In genomic region chr20:20489623-20490341, GRCh38 we compare ENCODE assay signal across 13 cellular contexts.
A peak's percentile ranks its signal among the peaks of the same experiment; 100 is the strongest.
DNase-seq lines count a peak whose midpoint lies in the region; ATAC-seq lines count a peak whose summit lies in the region.
"Had no signal": no experiment of that assay in that cellular context is flagged by ENCODE, and none has a peak within 500 bp of the region (broad histone marks: within the 10 kb centered on the region; RNA-seq: fewer than 3 reads in every experiment).

No MANE protein-coding gene starts in this region.

- H3K14ac ChIP-seq in neuronal stem cell (ENCODE audit: low read length) = no peak overlapping the region

- no peaks in the 10 kb centered on the region for H3K9me3 Mint-ChIP-seq in activated T-cell treated with anti-CD3 and anti-CD28 coated beads, Interleukin-2, amount 50 U/mL, for 24 hours
- H3K9me3 Mint-ChIP-seq in activated CD8-positive, alpha-beta memory T cell treated with anti-CD3 and anti-CD28 coated beads, Interleukin-2, amount 10 ng/mL, durations not matched to agents 7 days and 5 days (ENCODE audit: low read depth) = no peaks in the 10 kb centered on the region

- H4K8ac ChIP-seq in neuronal stem cell (ENCODE audit: low read depth, low read length) = no peak overlapping the region

- H3K4me2 ChIP-seq in neuronal stem cell (ENCODE audit: insufficient read depth, low read length, poor library complexity, severe bottlenecking) = no peak overlapping the region

- no CpG with 5 or more reads among the region's 6 CpGs for WGBS in neuronal stem cell (ENCODE audit: extremely low coverage in 2 of 2, insufficient read length in 2 of 2, insufficient replicate concordance in 1 of 2), 2 donors

- no peaks in the 10 kb centered on the region for H3K27me3 Mint-ChIP-seq in activated T-cell treated with anti-CD3 and anti-CD28 coated beads, Interleukin-2, amount 50 U/mL, for 24 hours
- H3K27me3 Mint-ChIP-seq in activated CD8-positive, alpha-beta memory T cell treated with anti-CD3 and anti-CD28 coated beads, Interleukin-2, amount 10 ng/mL, durations not matched to agents 7 days and 5 days = no peaks in the 10 kb centered on the region

- H3K18ac ChIP-seq in neuronal stem cell (ENCODE audit: low read length) = no peak overlapping the region

- peaks cover 78% of the 10 kb centered on the region for H3K36me3 Mint-ChIP-seq in activated T-cell treated with anti-CD3 and anti-CD28 coated beads, Interleukin-2, amount 50 U/mL, for 24 hours (ENCODE audit: low read depth)
- peaks cover 11% of the 10 kb centered on the region for H3K36me3 Mint-ChIP-seq in activated CD8-positive, alpha-beta memory T cell treated with anti-CD3 and anti-CD28 coated beads, Interleukin-2, amount 10 ng/mL, durations not matched to agents 7 days and 5 days

- no peak overlapping the region for H4K91ac ChIP-seq in neuronal stem cell (ENCODE audit: low read depth, low read length, poor library complexity)

- H3K27ac Mint-ChIP-seq in activated T-cell treated with anti-CD3 and anti-CD28 coated beads, Interleukin-2, amount 50 U/mL, for 24 hours = peak overlapping the region; percentile 96
- no peak overlapping the region for H3K27ac Mint-ChIP-seq in activated CD8-positive, alpha-beta memory T cell treated with anti-CD3 and anti-CD28 coated beads, Interleukin-2, amount 10 ng/mL, durations not matched to agents 7 days and 5 days

- no peak for DNase-seq in activated T-cell treated with anti-CD3 and anti-CD28 coated beads, Interleukin-2, amount 50 U/mL, for 24 hours
- no peak for DNase-seq in activated T-cell treated with anti-CD3 and anti-CD28 coated beads for 4 hours
- peak; percentile 16 to 44 for DNase-seq in HAP-1 (ENCODE audit: low spot score in 2 of 2)
- peak; percentile 22 for DNase-seq in stimulated activated naive CD8-positive, alpha-beta T cell treated with anti-CD3 and anti-CD28 coated beads, Interleukin-15, Interleukin-2, amounts not matched to agents 100 U/mL and 50 U/mL, for 24 hours
- DNase-seq in neuronal stem cell (ENCODE audit: low spot score) = no peak
- no peak for DNase-seq in activated CD8-positive, alpha-beta memory T cell treated with anti-CD3 and anti-CD28 coated beads, Interleukin-2, amount 10 ng/mL, durations not matched to agents 7 days and 5 days
- no peak for DNase-seq in activated CD4-positive, CD25-positive, alpha-beta regulatory T cell treated with anti-CD3 and anti-CD28 coated beads, Interleukin-2, amount 50 U/mL, for 72 hours
- DNase-seq: BE2C, NCI-H1048, WERI-Rb-1 had no signal

- no peak overlapping the region for H2BK120ac ChIP-seq in neuronal stem cell (ENCODE audit: low read depth, low read length)

- peak overlapping the region; percentile 81 for H3K4me3 Mint-ChIP-seq in activated T-cell treated with anti-CD3 and anti-CD28 coated beads, Interleukin-2, amount 50 U/mL, for 24 hours
- H3K4me3 Mint-ChIP-seq in activated CD8-positive, alpha-beta memory T cell treated with anti-CD3 and anti-CD28 coated beads, Interleukin-2, amount 10 ng/mL, durations not matched to agents 7 days and 5 days = no peak overlapping the region

- no peak overlapping the region for H3K23ac ChIP-seq in neuronal stem cell (ENCODE audit: low read depth, low read length, poor library complexity)

- H3K27ac ChIP-seq in neuronal stem cell (replicated peaks; ENCODE audit: low read length) = no peak overlapping the region
- H3K27ac ChIP-seq: prostate gland, WERI-Rb-1 had no signal

- no peak overlapping the region for H3K4me3 ChIP-seq in HAP-1
- H3K4me3 ChIP-seq in neuronal stem cell (ENCODE audit: low read length in 2 of 2) = no peak overlapping the region
- H3K4me3 ChIP-seq: prostate gland had no signal

- H3K4ac ChIP-seq in neuronal stem cell (ENCODE audit: low read length) = no peak overlapping the region

- peaks cover 39% of the 10 kb centered on the region for H3K4me1 ChIP-seq in HAP-1
- peaks cover 16 to 46% of the 10 kb centered on the region in 2 donors for H3K4me1 ChIP-seq in neuronal stem cell (ENCODE audit: control insufficient read depth in 2 of 2, insufficient read depth in 1 of 2, low read depth in 1 of 2, low read length in 2 of 2)
- H3K4me1 ChIP-seq: prostate gland had no signal

- H2BK15ac ChIP-seq in neuronal stem cell (ENCODE audit: low read length) = no peak overlapping the region

- CTCF ChIA-PET in activated CD8-positive, alpha-beta memory T cell treated with anti-CD3 and anti-CD28 coated beads, Interleukin-2, amount 10 ng/mL, durations not matched to agents 7 days and 5 days (lab: Charles Lee) = no interaction called here

- no peak overlapping the region for H2AK5ac ChIP-seq in neuronal stem cell (ENCODE audit: low read depth, low read length)

- no peaks in the 10 kb centered on the region for H3K79me1 ChIP-seq in neuronal stem cell (ENCODE audit: low read depth, low read length)

- H3K9me3 ChIP-seq in HAP-1 = no peaks in the 10 kb centered on the region
- H3K9me3 ChIP-seq in neuronal stem cell (replicated peaks in 1 of 2; ENCODE audit: control insufficient read depth in 2 of 2, insufficient read depth in 1 of 2, low read depth in 1 of 2, low read length in 2 of 2) = peaks cover 0 to 7% of the 10 kb centered on the region in 2 donors
- H3K9me3 ChIP-seq: BE2C, prostate gland had no signal

- no peaks in the 10 kb centered on the region for H3K27me3 ChIP-seq in HAP-1 (ENCODE audit: low read depth)
- H3K27me3 ChIP-seq in neuronal stem cell (ENCODE audit: control insufficient read depth in 3 of 3, insufficient read depth in 3 of 3, low read depth in 1 of 3, low read length in 3 of 3) = no peaks in the 10 kb centered on the region
- H3K27me3 ChIP-seq: BE2C had no signal

- H2BK12ac ChIP-seq in neuronal stem cell (ENCODE audit: low read length) = no peak overlapping the region

- ATAC-seq in HG03521 (IDR thresholded peaks at IDR 0.05; ENCODE audit: unreplicated experiment) = peak; percentile 22
- ATAC-seq in stimulated activated naive CD8-positive, alpha-beta T cell treated with anti-CD3 and anti-CD28 coated beads, Interleukin-15, Interleukin-2, amounts not matched to agents 100 U/mL and 50 U/mL, for 24 hours = no peak
- ATAC-seq in activated CD8-positive, alpha-beta memory T cell treated with anti-CD3 and anti-CD28 coated beads, Interleukin-2, amount 10 ng/mL, durations not matched to agents 7 days and 5 days = no peak
- ATAC-seq: Panc1 had no signal

- no peaks in the 10 kb centered on the region for H3K36me3 ChIP-seq in HAP-1 (replicated peaks)
- H3K36me3 ChIP-seq in neuronal stem cell (replicated peaks in 1 of 2; ENCODE audit: control insufficient read depth in 2 of 2, insufficient read depth in 2 of 2, low read length in 2 of 2) = no peaks in the 10 kb centered on the region
- H3K36me3 ChIP-seq: BE2C, prostate gland, WERI-Rb-1 had no signal

- H3K4me1 Mint-ChIP-seq in activated T-cell treated with anti-CD3 and anti-CD28 coated beads, Interleukin-2, amount 50 U/mL, for 24 hours (ENCODE audit: low read depth) = peaks cover 72% of the 10 kb centered on the region
- peaks cover 18% of the 10 kb centered on the region for H3K4me1 Mint-ChIP-seq in activated CD8-positive, alpha-beta memory T cell treated with anti-CD3 and anti-CD28 coated beads, Interleukin-2, amount 10 ng/mL, durations not matched to agents 7 days and 5 days

- H3K9ac ChIP-seq in neuronal stem cell (ENCODE audit: low read depth, low read length, poor library complexity) = no peak overlapping the region

- in situ Hi-C loops in HAP-1 (cut with MboI; ENCODE audit: low sequenced_read_pairs) = no loop called here

- H2BK5ac ChIP-seq in neuronal stem cell (ENCODE audit: low read length) = no peak overlapping the region

- H2AFZ ChIP-seq in neuronal stem cell (ENCODE audit: low read length) = no peak overlapping the region

Comparison
In these comparisons a context has a peak if more than half of its experiments do, and no peak if none do; other contexts are left out.
1. DNase-seq: peak in HAP-1 (2 of 2) and stimulated activated naive CD8-positive, alpha-beta T cell treated with anti-CD3 and anti-CD28 coated beads, Interleukin-15, Interleukin-2, amounts not matched to agents 100 U/mL and 50 U/mL, for 24 hours (single experiment); none in activated T-cell treated with anti-CD3 and anti-CD28 coated beads, Interleukin-2, amount 50 U/mL, for 24 hours (single experiment), activated T-cell treated with anti-CD3 and anti-CD28 coated beads for 4 hours (single experiment), neuronal stem cell (single experiment), activated CD8-positive, alpha-beta memory T cell treated with anti-CD3 and anti-CD28 coated beads, Interleukin-2, amount 10 ng/mL, durations not matched to agents 7 days and 5 days (single experiment) and activated CD4-positive, CD25-positive, alpha-beta regulatory T cell treated with anti-CD3 and anti-CD28 coated beads, Interleukin-2, amount 50 U/mL, for 72 hours (single experiment).